In the genomic region with DNA sequence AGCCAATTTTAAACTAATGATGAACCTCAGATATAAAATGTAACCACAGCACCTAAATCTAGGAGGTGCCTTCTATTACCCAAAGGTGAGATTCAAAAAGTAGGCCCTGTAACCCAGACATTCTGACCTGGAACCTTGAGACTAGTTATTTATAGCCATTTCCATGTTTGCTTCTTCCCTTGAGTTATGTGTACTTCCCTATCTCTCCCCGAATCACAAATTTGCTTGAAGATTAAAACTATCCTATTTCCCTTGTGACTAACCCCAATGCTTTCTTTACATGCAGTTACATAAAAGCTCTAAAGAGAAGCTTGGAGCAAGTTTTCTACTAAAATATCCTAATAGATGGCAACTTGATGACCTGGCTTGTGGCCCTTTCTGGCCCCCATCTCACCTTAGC, we compare ENCODE assay signal across 43 cellular contexts. TPM values are rescaled to one million over a fixed set of nuclear protein-coding genes. Genes with fewer than 3 reads are reported as not detected.
"Had no signal": no experiment of that assay in that cellular context is flagged by ENCODE, and none has a peak within 500 bp of the region (broad histone marks: within the 10 kb centered on the region; RNA-seq: fewer than 3 reads in every experiment).

No MANE protein-coding gene starts in this region.

- H3K27me3 ChIP-seq: adrenal gland, ascending aorta, body of pancreas, brain microvascular endothelial cell, cardiac muscle cell had no signal

- DNase-seq: activated effector memory CD4-positive, alpha-beta T cell treated with anti-CD3 and anti-CD28 coated beads, Interleukin-2, amount 50 U/mL, for 16 hours; activated effector memory CD4-positive, alpha-beta T cell treated with Interleukin-2 at 50 U/mL for 16 hours; activated gamma-delta T cell; activated gamma-delta T cell treated with Interleukin-2 at 50 U/mL for 16 hours; activated naive CD4-positive, alpha-beta T cell; activated naive CD4-positive, alpha-beta T cell treated with anti-CD3 and anti-CD28 coated beads for 36 hours; activated naive CD4-positive, alpha-beta T cell treated with anti-CD3 and anti-CD28 coated beads, Interleukin-2, amount 10 ng/mL, durations not matched to agents 7 days and 5 days; activated naive CD4-positive, alpha-beta T cell treated with anti-CD3 and anti-CD28 coated beads, Interleukin-2, amount 50 U/mL, for 16 hours; activated naive CD4-positive, alpha-beta T cell treated with Interleukin-2 at 50 U/mL for 16 hours; activated naive CD8-positive, alpha-beta T cell treated with anti-CD3 and anti-CD28 coated beads for 36 hours; activated naive CD8-positive, alpha-beta T cell treated with anti-CD3 and anti-CD28 coated beads, Interleukin-2, amount 10 ng/mL, durations not matched to agents 7 days and 5 days; activated naive CD8-positive, alpha-beta T cell treated with anti-CD3 and anti-CD28 coated beads, Interleukin-2, amount 50 U/mL, for 24 hours; activated T-cell treated with anti-CD3 and anti-CD28 coated beads, Interleukin-2, amount 50 U/mL, for 1 hour; activated T-cell treated with anti-CD3 and anti-CD28 coated beads, Interleukin-2, amount 50 U/mL, for 24 hours; activated T-cell treated with anti-CD3 and anti-CD28 coated beads, Interleukin-2, amount 50 U/mL, for 4 hours; activated T-cell treated with anti-CD3 and anti-CD28 coated beads, Interleukin-2, amount 50 U/mL, for 48 hours; activated T-cell treated with anti-CD3 and anti-CD28 coated beads, Interleukin-2, amount 50 U/mL, for 72 hours; adrenal gland; amniotic stem cell; amygdala; anterior cingulate cortex; aorta; body of pancreas; brain microvascular endothelial cell; caudate nucleus; central memory CD4-positive, alpha-beta T cell; cerebellar nuclear complex had no signal

- H3K9me3 Mint-ChIP-seq: activated naive CD4-positive, alpha-beta T cell treated with anti-CD3 and anti-CD28 coated beads for 36 hours; activated naive CD4-positive, alpha-beta T cell treated with anti-CD3 and anti-CD28 coated beads, Interleukin-2, amount 50 U/mL, for 24 hours; activated naive CD8-positive, alpha-beta T cell treated with anti-CD3 and anti-CD28 coated beads, Interleukin-2, amount 10 ng/mL, durations not matched to agents 7 days and 5 days; activated naive CD8-positive, alpha-beta T cell treated with anti-CD3 and anti-CD28 coated beads, Interleukin-2, amount 50 U/mL, for 24 hours; activated T-cell treated with anti-CD3 and anti-CD28 coated beads, Interleukin-2, amount 50 U/mL, for 24 hours; activated T-cell treated with anti-CD3 and anti-CD28 coated beads, Interleukin-2, amount 50 U/mL, for 4 hours; activated T-helper 1 cell treated with anti-CD3 and anti-CD28 coated beads, Interleukin-12 subunit alpha, Interleukin-12 subunit beta, Interleukin-2, Interleukin-4 antibody, amounts not matched to agents 30 ng/mL and 10 ng/mL and 1 ng/mL, durations not matched to agents 14 hours and 24 hours and 36 hours; activated T-helper 17 cell treated with anti-CD3 and anti-CD28 coated beads, Interleukin-2, amount 50 U/mL, for 72 hours; central memory CD8-positive, alpha-beta T cell had no signal

- ATAC-seq: activated naive CD4-positive, alpha-beta T cell treated with anti-CD3 and anti-CD28 coated beads, Interleukin-2, amount 50 U/mL, for 72 hours; activated naive CD8-positive, alpha-beta T cell treated with anti-CD3 and anti-CD28 coated beads, Interleukin-2, amount 50 U/mL, for 24 hours; activated T-cell treated with anti-CD3 and anti-CD28 coated beads, Interleukin-2, amount 50 U/mL, for 4 hours; activated T-cell treated with anti-CD3 and anti-CD28 coated beads, Interleukin-2, amount 50 U/mL, for 72 hours; activated T-helper 17 cell treated with anti-CD3 and anti-CD28 coated beads, Interleukin-2, amount 50 U/mL, for 72 hours; body of pancreas had no signal

- H3K27ac ChIP-seq: adrenal gland, ascending aorta, body of pancreas, brain microvascular endothelial cell, breast epithelium, cardiac muscle cell had no signal

- FAIRE-seq: bronchial epithelial cell had no signal

- H3K4me1 ChIP-seq: adrenal gland, ascending aorta, body of pancreas, breast epithelium had no signal

- H3K27ac Mint-ChIP-seq: activated naive CD4-positive, alpha-beta T cell treated with anti-CD3 and anti-CD28 coated beads for 36 hours; activated naive CD4-positive, alpha-beta T cell treated with anti-CD3 and anti-CD28 coated beads, Interleukin-2, amount 10 ng/mL, durations not matched to agents 7 days and 5 days; activated naive CD4-positive, alpha-beta T cell treated with anti-CD3 and anti-CD28 coated beads, Interleukin-2, amount 50 U/mL, for 24 hours; activated naive CD8-positive, alpha-beta T cell; activated naive CD8-positive, alpha-beta T cell treated with anti-CD3 and anti-CD28 coated beads for 36 hours; activated naive CD8-positive, alpha-beta T cell treated with anti-CD3 and anti-CD28 coated beads, Interleukin-2, amount 10 ng/mL, durations not matched to agents 7 days and 5 days; activated naive CD8-positive, alpha-beta T cell treated with anti-CD3 and anti-CD28 coated beads, Interleukin-2, amount 50 U/mL, for 24 hours; activated T-cell treated with anti-CD3 and anti-CD28 coated beads, Interleukin-2, amount 50 U/mL, for 24 hours; activated T-cell treated with anti-CD3 and anti-CD28 coated beads, Interleukin-2, amount 50 U/mL, for 72 hours; activated T-helper 1 cell treated with anti-CD3 and anti-CD28 coated beads, Interleukin-12 subunit alpha, Interleukin-12 subunit beta, Interleukin-2, Interleukin-4 antibody, amounts not matched to agents 30 ng/mL and 10 ng/mL and 1 ng/mL, durations not matched to agents 14 hours and 24 hours and 36 hours; activated T-helper 17 cell treated with anti-CD3 and anti-CD28 coated beads, Interleukin-2, amount 50 U/mL, for 72 hours; activated T-helper 2 cell treated with anti-CD3 and anti-CD28 coated beads, Interferon-gamma antibody, Interleukin-2, Interleukin-4, amounts not matched to agents 10 μg/mL and 5 μg/mL and 100 μg/mL, durations not matched to agents 14 hours and 24 hours and 36 hours; brain had no signal

- H3K4me1 Mint-ChIP-seq: activated naive CD4-positive, alpha-beta T cell treated with anti-CD3 and anti-CD28 coated beads, Interleukin-2, amount 10 ng/mL, durations not matched to agents 7 days and 5 days; activated naive CD4-positive, alpha-beta T cell treated with anti-CD3 and anti-CD28 coated beads, Interleukin-2, amount 50 U/mL, for 24 hours; activated naive CD8-positive, alpha-beta T cell treated with anti-CD3 and anti-CD28 coated beads for 36 hours; activated naive CD8-positive, alpha-beta T cell treated with anti-CD3 and anti-CD28 coated beads, Interleukin-2, amount 10 ng/mL, durations not matched to agents 7 days and 5 days; activated naive CD8-positive, alpha-beta T cell treated with anti-CD3 and anti-CD28 coated beads, Interleukin-2, amount 50 U/mL, for 24 hours; activated T-helper 17 cell treated with anti-CD3 and anti-CD28 coated beads, Interleukin-2, amount 50 U/mL, for 72 hours; brain had no signal

- H3K36me3 ChIP-seq: adrenal gland, brain microvascular endothelial cell, breast epithelium had no signal

- H3K4me3 Mint-ChIP-seq: activated naive CD4-positive, alpha-beta T cell treated with anti-CD3 and anti-CD28 coated beads for 36 hours; activated naive CD4-positive, alpha-beta T cell treated with anti-CD3 and anti-CD28 coated beads, Interleukin-2, amount 10 ng/mL, durations not matched to agents 7 days and 5 days; activated naive CD4-positive, alpha-beta T cell treated with anti-CD3 and anti-CD28 coated beads, Interleukin-2, amount 50 U/mL, for 24 hours; activated naive CD8-positive, alpha-beta T cell; activated naive CD8-positive, alpha-beta T cell treated with anti-CD3 and anti-CD28 coated beads for 36 hours; activated naive CD8-positive, alpha-beta T cell treated with anti-CD3 and anti-CD28 coated beads, Interleukin-2, amount 10 ng/mL, durations not matched to agents 7 days and 5 days; activated naive CD8-positive, alpha-beta T cell treated with anti-CD3 and anti-CD28 coated beads, Interleukin-2, amount 50 U/mL, for 24 hours; activated T-cell treated with anti-CD3 and anti-CD28 coated beads, Interleukin-2, amount 50 U/mL, for 24 hours; activated T-cell treated with anti-CD3 and anti-CD28 coated beads, Interleukin-2, amount 50 U/mL, for 4 hours; activated T-cell treated with anti-CD3 and anti-CD28 coated beads, Interleukin-2, amount 50 U/mL, for 72 hours; activated T-helper 1 cell treated with anti-CD3 and anti-CD28 coated beads, Interleukin-12 subunit alpha, Interleukin-12 subunit beta, Interleukin-2, Interleukin-4 antibody, amounts not matched to agents 30 ng/mL and 10 ng/mL and 1 ng/mL, durations not matched to agents 14 hours and 24 hours and 36 hours; activated T-helper 17 cell treated with anti-CD3 and anti-CD28 coated beads, Interleukin-2, amount 50 U/mL, for 72 hours; brain; central memory CD8-positive, alpha-beta T cell had no signal

- H3K27me3 Mint-ChIP-seq: activated naive CD4-positive, alpha-beta T cell treated with anti-CD3 and anti-CD28 coated beads, Interleukin-2, amount 10 ng/mL, durations not matched to agents 7 days and 5 days; activated naive CD4-positive, alpha-beta T cell treated with anti-CD3 and anti-CD28 coated beads, Interleukin-2, amount 50 U/mL, for 24 hours; activated naive CD8-positive, alpha-beta T cell; activated naive CD8-positive, alpha-beta T cell treated with anti-CD3 and anti-CD28 coated beads for 36 hours; activated naive CD8-positive, alpha-beta T cell treated with anti-CD3 and anti-CD28 coated beads, Interleukin-2, amount 10 ng/mL, durations not matched to agents 7 days and 5 days; activated naive CD8-positive, alpha-beta T cell treated with anti-CD3 and anti-CD28 coated beads, Interleukin-2, amount 50 U/mL, for 24 hours; activated T-helper 17 cell treated with anti-CD3 and anti-CD28 coated beads, Interleukin-2, amount 50 U/mL, for 72 hours; central memory CD8-positive, alpha-beta T cell had no signal

- H3K9me3 ChIP-seq: adrenal gland, ascending aorta, body of pancreas, breast epithelium had no signal

- H3K4me3 ChIP-seq: adrenal gland, ascending aorta, body of pancreas, breast epithelium, cardiac muscle cell had no signal

RNA-seq across cellular contexts. Expression of a gene that starts 32.6 kb away (rescaled TPM):
- total RNA-seq: activated naive CD4-positive, alpha-beta T cell treated with anti-CD3 and anti-CD28 coated beads for 36 hours; activated naive CD4-positive, alpha-beta T cell treated with anti-CD3 and anti-CD28 coated beads, Interleukin-2, amount 50 U/mL, for 72 hours; activated naive CD8-positive, alpha-beta T cell treated with anti-CD3 and anti-CD28 coated beads for 36 hours; activated naive CD8-positive, alpha-beta T cell treated with anti-CD3 and anti-CD28 coated beads, Interleukin-2, amount 10 ng/mL, durations not matched to agents 7 days and 5 days; activated T-cell treated with anti-CD3 and anti-CD28 coated beads, Interleukin-2, amount 50 U/mL, for 4 hours; activated T-cell treated with anti-CD3 and anti-CD28 coated beads, Interleukin-2, amount 50 U/mL, for 72 hours; activated T-helper 1 cell treated with anti-CD3 and anti-CD28 coated beads, Interleukin-12 subunit alpha, Interleukin-12 subunit beta, Interleukin-2, Interleukin-4 antibody, amounts not matched to agents 30 ng/mL and 10 ng/mL and 1 ng/mL, durations not matched to agents 14 hours and 24 hours and 36 hours; activated T-helper 17 cell treated with anti-CD3 and anti-CD28 coated beads, Interleukin-2, amount 50 U/mL, for 72 hours; activated T-helper 2 cell treated with anti-CD3 and anti-CD28 coated beads, Interferon-gamma antibody, Interleukin-2, Interleukin-4, amounts not matched to agents 10 μg/mL and 5 μg/mL and 100 μg/mL, durations not matched to agents 14 hours and 24 hours and 36 hours; adrenal gland; aorta; ascending aorta; astrocyte; body of pancreas; bronchial epithelial cell; cardiac muscle cell; cardiac septum; cerebellum; chondrocyte had no signal
